19 cellular contexts compared by ENCODE assay signal in the genomic region with DNA sequence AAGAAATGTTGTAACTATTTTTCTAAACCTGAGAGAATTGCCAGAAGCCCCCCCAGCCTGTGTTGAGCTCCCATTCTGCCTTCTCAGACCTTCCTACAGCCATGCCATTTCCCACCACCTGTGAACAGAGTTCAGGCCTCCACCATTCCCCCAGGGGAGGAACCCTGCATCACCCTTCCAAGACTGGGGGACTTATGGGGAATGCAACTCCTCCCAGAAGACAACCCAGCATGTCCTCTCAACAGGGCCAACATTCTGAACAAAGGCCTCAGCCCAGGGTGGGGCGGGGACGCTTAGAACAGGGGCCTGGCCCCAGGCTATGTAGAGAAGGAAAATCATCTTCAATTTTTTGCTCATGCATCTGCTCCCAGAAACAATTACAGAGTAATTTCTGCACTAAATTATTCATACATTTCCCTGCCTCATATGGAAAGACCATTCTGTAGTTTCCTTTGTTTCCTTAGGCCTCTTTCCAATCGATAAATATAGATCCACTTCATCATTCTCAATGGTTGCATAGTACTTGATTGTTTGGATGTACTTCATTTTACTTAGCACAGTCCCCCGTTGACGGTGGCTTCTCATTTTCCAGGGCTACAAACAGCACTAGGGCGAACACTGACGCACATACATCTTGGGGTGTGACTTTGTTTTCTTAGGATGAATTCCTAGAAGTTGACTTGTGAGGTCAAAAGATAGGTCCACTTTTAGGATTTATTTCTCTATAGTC. TPM values are rescaled to one million over a fixed set of nuclear protein-coding genes. Genes with fewer than 3 reads are reported as not detected.
DNase-seq lines count a peak whose midpoint lies in the region; ATAC-seq and TF ChIP-seq lines count a peak whose summit lies in the region.
"Had no signal": no experiment of that assay in that cellular context is flagged by ENCODE, and none has a peak within 500 bp of the region (broad histone marks: within the 10 kb centered on the region; RNA-seq: fewer than 3 reads in every experiment).

No MANE protein-coding gene starts in this region.

- POLR2A ChIA-PET in activated CD4-positive, alpha-beta T cell treated with anti-CD3 and anti-CD28 coated beads, Interleukin-2, amount 10 ng/mL, durations not matched to agents 7 days and 5 days (lab: Charles Lee), result no interaction called here

- intact Hi-C loops in activated CD4-positive, alpha-beta T cell treated with anti-CD3 and anti-CD28 coated beads, Interleukin-2, amount 10 ng/mL, durations not matched to agents 24 days and 14 days (cut with micrococcal nuclease), result no loop called here

- H3K4me1 Mint-ChIP-seq in activated CD4-positive, alpha-beta T cell treated with anti-CD3 and anti-CD28 coated beads, Interleukin-2, amount 10 ng/mL, durations not matched to agents 7 days and 5 days, result no peaks in the 10 kb centered on the region
- H3K4me1 Mint-ChIP-seq in activated CD4-positive, alpha-beta T cell treated with anti-CD3 and anti-CD28 coated beads, Interleukin-2, amount 10 ng/mL, durations not matched to agents 24 days and 14 days, result peaks cover 1% of the 10 kb centered on the region
- peaks cover 17 to 29% of the 10 kb centered on the region in 2 donors for H3K4me1 Mint-ChIP-seq in stimulated activated naive B cell treated with anti-CD40 and anti-IgM and Interleukin-4, amounts not matched to agents 10 μg/mL and 1 μg/mL and 100 μg/mL, for 72 hours

- H3K36me3 Mint-ChIP-seq in activated CD4-positive, alpha-beta T cell treated with anti-CD3 and anti-CD28 coated beads, Interleukin-2, amount 10 ng/mL, durations not matched to agents 7 days and 5 days (ENCODE audit: low read depth), result no peaks in the 10 kb centered on the region
- H3K36me3 Mint-ChIP-seq in activated CD4-positive, alpha-beta T cell treated with anti-CD3 and anti-CD28 coated beads, Interleukin-2, amount 10 ng/mL, durations not matched to agents 24 days and 14 days (ENCODE audit: low read depth), result peaks cover 2% of the 10 kb centered on the region
- H3K36me3 Mint-ChIP-seq in stimulated activated naive B cell treated with anti-CD40 and anti-IgM and Interleukin-4, amounts not matched to agents 10 μg/mL and 1 μg/mL and 100 μg/mL, for 72 hours, result peaks cover 11 to 30% of the 10 kb centered on the region in 2 donors
- H3K36me3 Mint-ChIP-seq: naive B cell had no signal

- no peaks in the 10 kb centered on the region for H3K27me3 Mint-ChIP-seq in activated CD4-positive, alpha-beta T cell treated with anti-CD3 and anti-CD28 coated beads, Interleukin-2, amount 10 ng/mL, durations not matched to agents 7 days and 5 days
- no peaks in the 10 kb centered on the region for H3K27me3 Mint-ChIP-seq in activated CD4-positive, alpha-beta T cell treated with anti-CD3 and anti-CD28 coated beads, Interleukin-2, amount 10 ng/mL, durations not matched to agents 24 days and 14 days
- no peaks in the 10 kb centered on the region for H3K27me3 Mint-ChIP-seq in stimulated activated naive B cell treated with anti-CD40 and anti-IgM and Interleukin-4, amounts not matched to agents 10 μg/mL and 1 μg/mL and 100 μg/mL, for 72 hours
- H3K27me3 Mint-ChIP-seq: naive B cell had no signal

- no peak for DNase-seq in activated CD4-positive, alpha-beta T cell treated with anti-CD3 and anti-CD28 coated beads, Interleukin-2, amount 10 ng/mL, durations not matched to agents 7 days and 5 days
- no peak for DNase-seq in activated CD4-positive, alpha-beta T cell treated with anti-CD3 and anti-CD28 coated beads, Interleukin-2, amount 10 ng/mL, durations not matched to agents 24 days and 14 days
- DNase-seq in SK-MEL-5 (ENCODE audit: low read depth, low spot score) (peak; percentile 36), fibroblast of the aortic adventitia (ENCODE audit: low read depth) (peak; percentile 89)
- no peak for DNase-seq in stimulated activated naive B cell treated with anti-CD40 and anti-IgM and Interleukin-4, amounts not matched to agents 10 μg/mL and 1 μg/mL and 100 μg/mL, for 72 hours
- DNase-seq in activated naive CD4-positive, alpha-beta T cell treated with anti-CD3 and anti-CD28 coated beads, Interleukin-2, amount 50 U/mL, for 16 hours, result no peak
- no peak for DNase-seq in effector memory CD4-positive, alpha-beta T cell
- DNase-seq: activated naive CD4-positive, alpha-beta T cell treated with anti-CD3 and anti-CD28 coated beads for 36 hours; GF-D8; KG1; naive B cell; NCI-H2107; stimulated activated CD8-positive, alpha-beta memory T cell treated with anti-CD3 and anti-CD28 coated beads, Interleukin-4, amount 100 ng/mL, for 48 hours had no signal

- no peaks in the 10 kb centered on the region for H3K9me3 Mint-ChIP-seq in activated CD4-positive, alpha-beta T cell treated with anti-CD3 and anti-CD28 coated beads, Interleukin-2, amount 10 ng/mL, durations not matched to agents 7 days and 5 days
- no peaks in the 10 kb centered on the region for H3K9me3 Mint-ChIP-seq in activated CD4-positive, alpha-beta T cell treated with anti-CD3 and anti-CD28 coated beads, Interleukin-2, amount 10 ng/mL, durations not matched to agents 24 days and 14 days
- H3K9me3 Mint-ChIP-seq in stimulated activated naive B cell treated with anti-CD40 and anti-IgM and Interleukin-4, amounts not matched to agents 10 μg/mL and 1 μg/mL and 100 μg/mL, for 72 hours, result no peaks in the 10 kb centered on the region
- H3K9me3 Mint-ChIP-seq: activated naive CD4-positive, alpha-beta T cell treated with anti-CD3 and anti-CD28 coated beads for 36 hours; naive B cell had no signal

- no peak overlapping the region for H3K4me3 Mint-ChIP-seq in activated CD4-positive, alpha-beta T cell treated with anti-CD3 and anti-CD28 coated beads, Interleukin-2, amount 10 ng/mL, durations not matched to agents 7 days and 5 days
- no peak overlapping the region for H3K4me3 Mint-ChIP-seq in activated CD4-positive, alpha-beta T cell treated with anti-CD3 and anti-CD28 coated beads, Interleukin-2, amount 10 ng/mL, durations not matched to agents 24 days and 14 days
- no peak overlapping the region for H3K4me3 Mint-ChIP-seq in stimulated activated naive B cell treated with anti-CD40 and anti-IgM and Interleukin-4, amounts not matched to agents 10 μg/mL and 1 μg/mL and 100 μg/mL, for 72 hours
- H3K4me3 Mint-ChIP-seq: activated naive CD4-positive, alpha-beta T cell treated with anti-CD3 and anti-CD28 coated beads for 36 hours; naive B cell had no signal

- no peaks in the 10 kb centered on the region for H3K27me3 ChIP-seq in effector memory CD4-positive, alpha-beta T cell (replicated peaks; ENCODE audit: control insufficient read depth, insufficient read depth, low read length, poor library complexity, severe bottlenecking)
- H3K27me3 ChIP-seq: gastroesophageal sphincter, suprapubic skin had no signal

- in situ Hi-C loops in SK-MEL-5 (cut with HindIII; ENCODE audit: low pct_unique_long_range_greater_than_20kb, low sequenced_read_pairs), result no loop called here

- peak overlapping the region; percentile 54 for H3K27ac Mint-ChIP-seq in activated CD4-positive, alpha-beta T cell treated with anti-CD3 and anti-CD28 coated beads, Interleukin-2, amount 10 ng/mL, durations not matched to agents 7 days and 5 days
- H3K27ac Mint-ChIP-seq in activated CD4-positive, alpha-beta T cell treated with anti-CD3 and anti-CD28 coated beads, Interleukin-2, amount 10 ng/mL, durations not matched to agents 24 days and 14 days, result no peak overlapping the region
- H3K27ac Mint-ChIP-seq in stimulated activated naive B cell treated with anti-CD40 and anti-IgM and Interleukin-4, amounts not matched to agents 10 μg/mL and 1 μg/mL and 100 μg/mL, for 72 hours, result peak overlapping the region; percentile 65
- H3K27ac Mint-ChIP-seq: activated naive CD4-positive, alpha-beta T cell treated with anti-CD3 and anti-CD28 coated beads for 36 hours had no signal

- no peaks in the 10 kb centered on the region for H3K36me3 ChIP-seq in effector memory CD4-positive, alpha-beta T cell (ENCODE audit: control insufficient read depth, insufficient read depth, low read length)
- H3K36me3 ChIP-seq: gastroesophageal sphincter, suprapubic skin had no signal

- H3K4me1 ChIP-seq in effector memory CD4-positive, alpha-beta T cell (ENCODE audit: control insufficient read depth, insufficient read depth, low read length, poor library complexity, severe bottlenecking), result no peaks in the 10 kb centered on the region

- no peak overlapping the region for H3K27ac ChIP-seq in effector memory CD4-positive, alpha-beta T cell (ENCODE audit: insufficient read depth, low read length, poor library complexity, severe bottlenecking)
- H3K27ac ChIP-seq: C4-2B, gastroesophageal sphincter, suprapubic skin had no signal

- H3K4me3 ChIP-seq in fibroblast of the aortic adventitia (ENCODE audit: low read depth, low read length), result no peak overlapping the region
- no peak overlapping the region for H3K4me3 ChIP-seq in effector memory CD4-positive, alpha-beta T cell (ENCODE audit: insufficient read depth, low read depth, low read length, poor library complexity, severe bottlenecking)
- H3K4me3 ChIP-seq: A549, gastroesophageal sphincter, suprapubic skin had no signal

- no peaks in the 10 kb centered on the region for H3K9me3 ChIP-seq in effector memory CD4-positive, alpha-beta T cell (ENCODE audit: control insufficient read depth, low read length)
- H3K9me3 ChIP-seq: A549, gastroesophageal sphincter, suprapubic skin had no signal

- CTCF ChIA-PET in activated CD4-positive, alpha-beta T cell treated with anti-CD3 and anti-CD28 coated beads, Interleukin-2, amount 10 ng/mL, durations not matched to agents 7 days and 5 days (lab: Charles Lee), result interaction anchor here (1.0 to 1.2 kb wide), 2 partner anchors 36 to 54 kb away, joined by 3 read pairs; no protein-coding TSS in a partner anchor

- TF ChIP-seq CTCF in fibroblast of the aortic adventitia (IDR thresholded peaks at IDR 0.05; ENCODE audit: insufficient read depth, low read length), result no peak

- ATAC-seq in stimulated activated naive B cell treated with anti-CD40 and anti-IgM and Interleukin-4, amounts not matched to agents 10 μg/mL and 1 μg/mL and 100 μg/mL, for 72 hours (replicated peaks), result no peak
- no peak for ATAC-seq in HG02884 (IDR thresholded peaks at IDR 0.05; ENCODE audit: unreplicated experiment)
- ATAC-seq: gastroesophageal sphincter, HCT116 had no signal

RNA-seq across cellular contexts. Expression of gene SMU1, which starts 27.1 kb away (rescaled TPM):
- 10 to 100 TPM; 24.0 to 24.5 TPM for total RNA-seq in activated CD4-positive, alpha-beta T cell treated with anti-CD3 and anti-CD28 coated beads, Interleukin-2, amount 10 ng/mL, durations not matched to agents 7 days and 5 days
- 28.6 and 30.2 TPM in 2 replicates for total RNA-seq in activated CD4-positive, alpha-beta T cell treated with anti-CD3 and anti-CD28 coated beads, Interleukin-2, amount 10 ng/mL, durations not matched to agents 24 days and 14 days
- 24.3 and 27.7 TPM in 2 replicates for total RNA-seq in SK-MEL-5 (2014; rRNA removed; shearing (Covaris generic))
- 11.8 and 14.0 TPM in 2 replicates for polyA plus RNA-seq in SK-MEL-5 (2015; cell fraction: cytosol; rRNA removed)
- 7.9 and 8.2 TPM in 2 replicates for polyA plus RNA-seq in SK-MEL-5 (2015; cell fraction: nucleus; rRNA removed)
- 22.4 and 29.4 TPM in 2 replicates for total RNA-seq in fibroblast of the aortic adventitia (ENCODE audit: low replicate concordance)

Comparison
In these comparisons a context has a peak if more than half of its experiments do, and no peak if none do; other contexts are left out.
1. DNase-seq: peak in SK-MEL-5 (single experiment) and fibroblast of the aortic adventitia (single experiment); none in activated CD4-positive, alpha-beta T cell treated with anti-CD3 and anti-CD28 coated beads, Interleukin-2, amount 10 ng/mL, durations not matched to agents 7 days and 5 days (single experiment), activated CD4-positive, alpha-beta T cell treated with anti-CD3 and anti-CD28 coated beads, Interleukin-2, amount 10 ng/mL, durations not matched to agents 24 days and 14 days (single experiment), stimulated activated naive B cell treated with anti-CD40 and anti-IgM and Interleukin-4, amounts not matched to agents 10 μg/mL and 1 μg/mL and 100 μg/mL, for 72 hours (single experiment), activated naive CD4-positive, alpha-beta T cell treated with anti-CD3 and anti-CD28 coated beads, Interleukin-2, amount 50 U/mL, for 16 hours (single experiment) and effector memory CD4-positive, alpha-beta T cell (0 of 3).